ENCODE assay signal across 1 cellular context in genomic region chr3:122825460-122825859, GRCh38.
TF ChIP-seq lines count a peak whose summit lies in the region.

No MANE protein-coding gene starts in this region.

TF ChIP-seq in GM12878, 131 proteins besides CTCF, POLR2A, EP300 and RAD21:
- no peak for TF ChIP-seq STAT1 (conservative IDR thresholded peaks at IDR 0.05)
- TF ChIP-seq SPI1 (IDR thresholded peaks at IDR 0.05; ENCODE audit: borderline replicate concordance, insufficient read depth, low read depth, low read length): peak; percentile 20; the same call in 1 of the 2 replicates
